13 cellular contexts compared by ENCODE assay signal in the genomic region with DNA sequence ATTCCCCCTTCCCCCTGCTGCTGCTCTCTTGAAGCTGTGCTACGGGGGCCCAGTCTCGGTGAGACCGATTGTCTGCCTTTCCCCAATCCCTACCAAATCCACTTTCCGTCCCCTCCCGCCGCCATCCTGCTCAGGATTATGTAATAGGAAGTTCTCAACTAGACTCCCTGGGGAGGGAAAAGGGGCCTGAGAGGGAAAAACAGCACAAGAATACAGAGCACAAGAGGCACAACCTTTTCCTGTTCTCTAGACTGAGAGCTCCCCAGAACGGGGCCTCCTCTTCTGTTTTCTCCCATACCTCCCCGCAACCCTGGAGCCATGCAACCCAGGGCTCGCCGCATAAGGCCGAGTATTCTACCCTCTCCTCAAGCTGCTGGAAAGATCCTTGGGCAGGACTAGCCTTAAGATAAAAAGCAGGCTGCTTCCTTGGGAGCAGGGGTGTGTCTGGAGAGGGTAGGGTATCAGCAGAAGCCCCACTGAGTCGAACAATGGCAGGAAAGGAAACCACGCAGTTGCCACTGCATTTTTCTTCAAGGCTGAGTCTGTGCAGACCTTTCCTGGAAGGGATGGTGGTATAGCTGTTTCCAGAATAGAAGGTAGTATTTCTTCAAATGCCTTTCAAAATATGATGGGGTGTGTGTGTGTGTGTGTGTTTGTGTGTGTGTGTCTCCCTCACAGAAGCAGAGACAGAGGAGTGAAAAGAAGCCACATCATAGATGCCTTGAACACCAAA. TPM values are rescaled to one million over a fixed set of nuclear protein-coding genes. Genes with fewer than 3 reads are reported as not detected.
DNase-seq lines count a peak whose midpoint lies in the region; ATAC-seq and TF ChIP-seq lines count a peak whose summit lies in the region.
"Had no signal": no experiment of that assay in that cellular context is flagged by ENCODE, and none has a peak within 500 bp of the region (broad histone marks: within the 10 kb centered on the region; RNA-seq: fewer than 3 reads in every experiment).

No MANE protein-coding gene starts in this region.

- peak overlapping the region; percentile 25 for H3K27ac Mint-ChIP-seq in activated CD4-positive, alpha-beta T cell treated with anti-CD3 and anti-CD28 coated beads, Interleukin-2, amount 10 ng/mL, durations not matched to agents 24 days and 14 days
- peak overlapping the region; percentile 29 for H3K27ac Mint-ChIP-seq in stimulated activated effector memory CD8-positive, alpha-beta T cell treated with anti-CD3 and anti-CD28 coated beads, Interleukin-12 subunit alpha, Interleukin-12 subunit beta, amount 100 ng/mL, for 72 hours
- H3K27ac Mint-ChIP-seq in stimulated activated memory B cell treated with anti-CD40 and anti-IgM and Interleukin-4, amounts not matched to agents 10 μg/mL and 1 μg/mL and 100 μg/mL, for 72 hours, result no peak overlapping the region
- H3K27ac Mint-ChIP-seq: stimulated activated naive CD8-positive, alpha-beta T cell treated with anti-CD3 and anti-CD28 coated beads, Interleukin-15, Interleukin-2, amounts not matched to agents 100 ng/mL and 50 ng/mL, for 24 hours had no signal

- TF ChIP-seq CTCF in astrocyte of the spinal cord (IDR thresholded peaks at IDR 0.05; ENCODE audit: low read depth, low read length), result no peak

- H3K4me3 ChIP-seq in astrocyte of the spinal cord (ENCODE audit: low read depth, low read length), result no peak overlapping the region

- H3K36me3 Mint-ChIP-seq in activated CD4-positive, alpha-beta T cell treated with anti-CD3 and anti-CD28 coated beads, Interleukin-2, amount 10 ng/mL, durations not matched to agents 24 days and 14 days (ENCODE audit: low read depth), result peaks cover 11% of the 10 kb centered on the region
- H3K36me3 Mint-ChIP-seq in stimulated activated effector memory CD8-positive, alpha-beta T cell treated with anti-CD3 and anti-CD28 coated beads, Interleukin-12 subunit alpha, Interleukin-12 subunit beta, amount 100 ng/mL, for 72 hours, result no peaks in the 10 kb centered on the region
- peaks cover 10% of the 10 kb centered on the region for H3K36me3 Mint-ChIP-seq in stimulated activated memory B cell treated with anti-CD40 and anti-IgM and Interleukin-4, amounts not matched to agents 10 μg/mL and 1 μg/mL and 100 μg/mL, for 72 hours

- in situ Hi-C loops in astrocyte of the spinal cord (cut with HindIII; ENCODE audit: low sequenced_read_pairs), result no loop called here

- no peak for ATAC-seq in stimulated activated effector memory CD8-positive, alpha-beta T cell treated with anti-CD3 and anti-CD28 coated beads, Interleukin-12 subunit alpha, Interleukin-12 subunit beta, amount 100 ng/mL, for 72 hours
- ATAC-seq in stimulated activated memory B cell treated with anti-CD40 and anti-IgM and Interleukin-4, amounts not matched to agents 10 μg/mL and 1 μg/mL and 100 μg/mL, for 72 hours, result no peak
- no peak for ATAC-seq in HG03135 (IDR thresholded peaks at IDR 0.05; ENCODE audit: unreplicated experiment)

- DNase-seq in activated CD4-positive, alpha-beta T cell treated with anti-CD3 and anti-CD28 coated beads, Interleukin-2, amount 10 ng/mL, durations not matched to agents 24 days and 14 days, result peak; percentile 63
- DNase-seq in activated CD4-positive, alpha-beta T cell treated with anti-CD3 and anti-CD28 coated beads for 4 hours, result no peak
- DNase-seq in astrocyte of the spinal cord (ENCODE audit: low read depth, low spot score), result peak; percentile 12
- DNase-seq in iPS-NIHi11 (ENCODE audit: low spot score), result peak; percentile 66
- no peak for DNase-seq in stimulated activated effector memory CD8-positive, alpha-beta T cell treated with anti-CD3 and anti-CD28 coated beads, Interleukin-12 subunit alpha, Interleukin-12 subunit beta, amount 100 ng/mL, for 72 hours (ENCODE audit: low spot score in 2 of 2)
- DNase-seq in DMS114 treated with DMSO at 0.1 percent for 48 hours (lab: John Stamatoyannopoulos, UW; ENCODE audit: unreplicated experiment), result no peak
- DNase-seq: 8988T; GOT3; stimulated activated CD4-positive, alpha-beta T cell treated with anti-CD3 and anti-CD28 coated beads, Interleukin-15, amount 100 ng/mL, for 24 hours; T-helper 9 cell had no signal

- H3K4me3 Mint-ChIP-seq in activated CD4-positive, alpha-beta T cell treated with anti-CD3 and anti-CD28 coated beads, Interleukin-2, amount 10 ng/mL, durations not matched to agents 24 days and 14 days, result peak overlapping the region; percentile 12
- no peak overlapping the region for H3K4me3 Mint-ChIP-seq in stimulated activated effector memory CD8-positive, alpha-beta T cell treated with anti-CD3 and anti-CD28 coated beads, Interleukin-12 subunit alpha, Interleukin-12 subunit beta, amount 100 ng/mL, for 72 hours
- H3K4me3 Mint-ChIP-seq in stimulated activated memory B cell treated with anti-CD40 and anti-IgM and Interleukin-4, amounts not matched to agents 10 μg/mL and 1 μg/mL and 100 μg/mL, for 72 hours, result no peak overlapping the region
- H3K4me3 Mint-ChIP-seq: stimulated activated naive CD8-positive, alpha-beta T cell treated with anti-CD3 and anti-CD28 coated beads, Interleukin-15, Interleukin-2, amounts not matched to agents 100 ng/mL and 50 ng/mL, for 24 hours had no signal

- no peaks in the 10 kb centered on the region for H3K9me3 Mint-ChIP-seq in activated CD4-positive, alpha-beta T cell treated with anti-CD3 and anti-CD28 coated beads, Interleukin-2, amount 10 ng/mL, durations not matched to agents 24 days and 14 days
- H3K9me3 Mint-ChIP-seq in stimulated activated effector memory CD8-positive, alpha-beta T cell treated with anti-CD3 and anti-CD28 coated beads, Interleukin-12 subunit alpha, Interleukin-12 subunit beta, amount 100 ng/mL, for 72 hours, result no peaks in the 10 kb centered on the region
- peaks cover 12% of the 10 kb centered on the region for H3K9me3 Mint-ChIP-seq in stimulated activated memory B cell treated with anti-CD40 and anti-IgM and Interleukin-4, amounts not matched to agents 10 μg/mL and 1 μg/mL and 100 μg/mL, for 72 hours

- H3K27me3 Mint-ChIP-seq in activated CD4-positive, alpha-beta T cell treated with anti-CD3 and anti-CD28 coated beads, Interleukin-2, amount 10 ng/mL, durations not matched to agents 24 days and 14 days, result no peaks in the 10 kb centered on the region
- no peaks in the 10 kb centered on the region for H3K27me3 Mint-ChIP-seq in stimulated activated memory B cell treated with anti-CD40 and anti-IgM and Interleukin-4, amounts not matched to agents 10 μg/mL and 1 μg/mL and 100 μg/mL, for 72 hours
- H3K27me3 Mint-ChIP-seq: stimulated activated naive CD8-positive, alpha-beta T cell treated with anti-CD3 and anti-CD28 coated beads, Interleukin-15, Interleukin-2, amounts not matched to agents 100 ng/mL and 50 ng/mL, for 24 hours had no signal

- intact Hi-C loops in activated CD4-positive, alpha-beta T cell treated with anti-CD3 and anti-CD28 coated beads, Interleukin-2, amount 10 ng/mL, durations not matched to agents 24 days and 14 days (cut with micrococcal nuclease), result no loop called here

- peaks cover 13% of the 10 kb centered on the region for H3K4me1 Mint-ChIP-seq in activated CD4-positive, alpha-beta T cell treated with anti-CD3 and anti-CD28 coated beads, Interleukin-2, amount 10 ng/mL, durations not matched to agents 24 days and 14 days
- peaks cover 7% of the 10 kb centered on the region for H3K4me1 Mint-ChIP-seq in stimulated activated effector memory CD8-positive, alpha-beta T cell treated with anti-CD3 and anti-CD28 coated beads, Interleukin-12 subunit alpha, Interleukin-12 subunit beta, amount 100 ng/mL, for 72 hours
- H3K4me1 Mint-ChIP-seq in stimulated activated memory B cell treated with anti-CD40 and anti-IgM and Interleukin-4, amounts not matched to agents 10 μg/mL and 1 μg/mL and 100 μg/mL, for 72 hours, result no peaks in the 10 kb centered on the region

RNA-seq across cellular contexts. Expression of gene MYORG, which starts 12.9 kb away (rescaled TPM):
- 1.4 TPM in 2 replicates for total RNA-seq in activated CD4-positive, alpha-beta T cell treated with anti-CD3 and anti-CD28 coated beads, Interleukin-2, amount 10 ng/mL, durations not matched to agents 24 days and 14 days

RNA-seq across cellular contexts. Expression of gene NUDT2, which starts 34.4 kb away (rescaled TPM):
- 30.4 and 31.9 TPM in 2 replicates for total RNA-seq in activated CD4-positive, alpha-beta T cell treated with anti-CD3 and anti-CD28 coated beads, Interleukin-2, amount 10 ng/mL, durations not matched to agents 24 days and 14 days

RNA-seq across cellular contexts. Expression of gene KIF24, which starts 34.7 kb away (rescaled TPM):
- 5.9 and 6.2 TPM in 2 replicates for total RNA-seq in activated CD4-positive, alpha-beta T cell treated with anti-CD3 and anti-CD28 coated beads, Interleukin-2, amount 10 ng/mL, durations not matched to agents 24 days and 14 days

Comparison
In these comparisons a context has a peak if more than half of its experiments do, and no peak if none do; other contexts are left out.
1. DNase-seq: peak in activated CD4-positive, alpha-beta T cell treated with anti-CD3 and anti-CD28 coated beads, Interleukin-2, amount 10 ng/mL, durations not matched to agents 24 days and 14 days (single experiment), astrocyte of the spinal cord (single experiment) and iPS-NIHi11 (single experiment); none in activated CD4-positive, alpha-beta T cell treated with anti-CD3 and anti-CD28 coated beads for 4 hours (0 of 2), stimulated activated effector memory CD8-positive, alpha-beta T cell treated with anti-CD3 and anti-CD28 coated beads, Interleukin-12 subunit alpha, Interleukin-12 subunit beta, amount 100 ng/mL, for 72 hours (0 of 2) and DMS114 treated with DMSO at 0.1 percent for 48 hours (single experiment).